In genomic region chrX:70134116-70134477, GRCh38 we compare ENCODE assay signal across 8 cellular contexts. TPM values are rescaled to one million over a fixed set of nuclear protein-coding genes. Genes with fewer than 3 reads are reported as not detected.
DNase-seq lines count a peak whose midpoint lies in the region; ATAC-seq and TF ChIP-seq lines count a peak whose summit lies in the region.

No MANE protein-coding gene starts in this region.

- TF ChIP-seq CTCF in SK-N-SH (IDR thresholded peaks at IDR 0.05) = no peak
- no peak for TF ChIP-seq CTCF in neutrophil (IDR thresholded peaks at IDR 0.05)

- H3K4me2 ChIP-seq in SK-N-SH = peak overlapping the region; percentile 76

- H3K9me2 ChIP-seq in SK-N-SH = no peaks in the 10 kb centered on the region

- DNase-seq in SK-N-SH (no peak), RKO (ENCODE audit: low spot score) (peak; percentile 19), inferior parietal cortex (ENCODE audit: extremely low spot score) (no peak)

- H3K4me3 ChIP-seq in SK-N-SH (ENCODE audit: low read depth in 2 of 2, low read length in 1 of 2) (peak overlapping the region; percentile 68 to 75), esophagus (ENCODE audit: low read depth in 1 of 2, low read length in 2 of 2) (peak overlapping the region; percentile 51 to 59), neutrophil (ENCODE audit: low read depth in 1 of 2, low read length in 1 of 2) (peak overlapping the region; percentile 72 to 86)

- 8% methylated on average over 12 of the region's 12 CpGs for WGBS in SK-N-SH (ENCODE audit: low lambda C conversion rate)
- 3 to 26% methylated on average over 11 to 12 of the region's 12 CpGs for WGBS in esophagus, 2 donors

- H4K20me1 ChIP-seq in SK-N-SH (ENCODE audit: insufficient read depth) = 0 out of 2 replicates have a peak, but pooled peaks cover 3% of the 10 kb centered on the region

- TF ChIP-seq EP300 in SK-N-SH (IDR thresholded peaks at IDR 0.05; ENCODE audit: borderline replicate concordance in 1 of 2, low read depth in 1 of 2, low read length in 1 of 2) = no peak

- TF ChIP-seq RAD21 in SK-N-SH (IDR thresholded peaks at IDR 0.05; ENCODE audit: low read length) = no peak

- peak overlapping the region; percentile 97 for H3K9ac ChIP-seq in SK-N-SH

- POLR2A ChIA-PET in SK-N-SH (lab: Yijun Ruan, JAX) = no interaction called here

- no peak for ATAC-seq in SK-N-SH treated with all-trans-retinoic acid at 6 μM for 48 hours
- peak; percentile 22 for ATAC-seq in HG02852 (IDR thresholded peaks at IDR 0.05; ENCODE audit: unreplicated experiment)
- ATAC-seq in GM21576 (IDR thresholded peaks at IDR 0.05; ENCODE audit: unreplicated experiment) = no peak

- CTCF ChIA-PET in SK-N-SH (lab: Yijun Ruan, JAX) = interaction anchor here (0.7 to 3.0 kb wide), 6 partner anchors 8 to 631 kb away, joined by 3 to 12 read pairs (median 8); partner anchors contain the start of gene NALF2

- H3K27ac ChIP-seq in SK-N-SH (ENCODE audit: low read depth in 2 of 2, low read length in 1 of 2) (peak overlapping the region; percentile 52 to 97; a peak in 2 of 4 replicates), esophagus (ENCODE audit: low read depth in 2 of 2, low read length in 1 of 2) (peak overlapping the region; percentile 40 to 56), neutrophil (peak overlapping the region; percentile 90)

- peak overlapping the region; percentile 85; the same call in 1 of the 2 replicates for H2AFZ ChIP-seq in SK-N-SH (ENCODE audit: low read depth)

- peaks cover 0 to 9% of the 10 kb centered on the region in 2 experiments; a peak in 1 of 4 replicates for H3K4me1 ChIP-seq in SK-N-SH (ENCODE audit: control insufficient read depth in 1 of 2, insufficient read depth in 2 of 2, low read depth in 1 of 2, low read length in 1 of 2)
- H3K4me1 ChIP-seq in esophagus (ENCODE audit: control insufficient read depth in 2 of 2, insufficient read depth in 2 of 2, low read length in 1 of 2) = no peaks in the 10 kb centered on the region
- H3K4me1 ChIP-seq in neutrophil (ENCODE audit: control insufficient read depth in 1 of 2, insufficient read depth in 1 of 2, low read depth in 1 of 2, low read length in 1 of 2) = peaks cover 18 to 20% of the 10 kb centered on the region in 2 experiments

- H3K27me3 ChIP-seq in SK-N-SH (ENCODE audit: insufficient read depth) (no peaks in the 10 kb centered on the region), esophagus (ENCODE audit: control insufficient read depth in 1 of 2, insufficient read depth in 2 of 2, low read length in 2 of 2) (no peaks in the 10 kb centered on the region), neutrophil (no peaks in the 10 kb centered on the region)

- H3F3A ChIP-seq in SK-N-SH (replicated peaks; ENCODE audit: insufficient read depth) = no peaks in the 10 kb centered on the region

- H3K79me2 ChIP-seq in SK-N-SH (ENCODE audit: insufficient read depth) = peaks cover 28% of the 10 kb centered on the region

- H3K9me3 ChIP-seq in SK-N-SH (no peaks in the 10 kb centered on the region), esophagus (ENCODE audit: control insufficient read depth in 2 of 2, insufficient read depth in 1 of 2, low read depth in 1 of 2, low read length in 1 of 2) (peaks cover 0 to 3% of the 10 kb centered on the region in 2 donors), neutrophil (no peaks in the 10 kb centered on the region)

- H3K36me3 ChIP-seq in SK-N-SH (replicated peaks in 1 of 2; ENCODE audit: control insufficient read depth in 1 of 2, insufficient read depth in 2 of 2, low read length in 1 of 2) = peaks cover 12 to 14% of the 10 kb centered on the region in 2 experiments
- H3K36me3 ChIP-seq in esophagus (ENCODE audit: control insufficient read depth in 2 of 2, insufficient read depth in 2 of 2, low read length in 1 of 2) = no peaks in the 10 kb centered on the region
- H3K36me3 ChIP-seq in neutrophil = no peaks in the 10 kb centered on the region

TF ChIP-seq in SK-N-SH, 30 proteins besides CTCF, POLR2A, EP300 and RAD21:
- TF ChIP-seq FOSL2 (IDR thresholded peaks at IDR 0.05; ENCODE audit: borderline replicate concordance, low read depth) (no peak), YY1 (IDR thresholded peaks at IDR 0.05; ENCODE audit: low read depth) (peak; percentile 11; the same call in 1 of the 2 replicates)

TF ChIP-seq in SK-N-SH treated with all-trans-retinoic acid at 6 μM for 48 hours, 23 proteins besides CTCF, POLR2A, EP300 and RAD21:
- TF ChIP-seq TOX (CRISPR knock-in tag; IDR thresholded peaks at IDR 0.05; ENCODE audit: borderline replicate concordance) (no peak), ISL1 (CRISPR knock-in tag; IDR thresholded peaks at IDR 0.05) (no peak), ARNTL (CRISPR knock-in tag; IDR thresholded peaks at IDR 0.05; ENCODE audit: borderline replicate concordance, low read depth) (no peak), ZC3H10 (CRISPR knock-in tag; IDR thresholded peaks at IDR 0.05) (no peak), PPARA (CRISPR knock-in tag; IDR thresholded peaks at IDR 0.05; ENCODE audit: borderline replicate concordance) (no peak), POU6F1 (CRISPR knock-in tag; IDR thresholded peaks at IDR 0.05; ENCODE audit: borderline replicate concordance, low read depth) (no peak), SNAI2 (CRISPR knock-in tag; IDR thresholded peaks at IDR 0.05) (no peak), ZFP3 (CRISPR knock-in tag; IDR thresholded peaks at IDR 0.05) (no peak), TCF4 (CRISPR knock-in tag; IDR thresholded peaks at IDR 0.05; ENCODE audit: borderline replicate concordance) (no peak), RARB (CRISPR knock-in tag; IDR thresholded peaks at IDR 0.05) (no peak), CSDC2 (CRISPR knock-in tag; IDR thresholded peaks at IDR 0.05) (no peak), ZFP30 (CRISPR knock-in tag; IDR thresholded peaks at IDR 0.05) (no peak), CREB5 (CRISPR knock-in tag; IDR thresholded peaks at IDR 0.05; ENCODE audit: low read depth) (no peak), CSRNP3 (CRISPR knock-in tag; IDR thresholded peaks at IDR 0.05) (no peak), ESRRG (CRISPR knock-in tag; IDR thresholded peaks at IDR 0.05) (no peak), ZNF70 (CRISPR knock-in tag; IDR thresholded peaks at IDR 0.05) (no peak), PATZ1 (CRISPR knock-in tag; IDR thresholded peaks at IDR 0.05; ENCODE audit: borderline replicate concordance) (no peak)
TF ChIP-seq in SK-N-SH treated with all-trans-retinoic acid at 6 μM for 48 hours: peak in this region for 0.

RNA-seq across cellular contexts. Expression of gene IGBP1, which starts 0.8 kb away (rescaled TPM):
- polyA plus RNA-seq in SK-N-SH (2012; rRNA removed) (49.4 and 59.9 TPM in 2 replicates), esophagus (10 to 100 TPM; 25.2 to 45.4 TPM)
- 65.0 and 69.9 TPM in 2 replicates for polyA plus RNA-seq in SK-N-SH (2012; cell fraction: cytosol; rRNA removed)
- polyA plus RNA-seq in SK-N-SH (2012; cell fraction: nucleus; rRNA removed) = 30.5 and 35.2 TPM in 2 replicates

RNA-seq across cellular contexts. Expression of gene DGAT2L6, which starts 43.2 kb away (rescaled TPM):
- 0.05 TPM in 1 of 2 replicates, not detected in the other for polyA plus RNA-seq in SK-N-SH (2012; rRNA removed)
- polyA plus RNA-seq in SK-N-SH (2012; cell fraction: cytosol; rRNA removed) = not detected in 2 replicates
- not detected in 2 replicates for polyA plus RNA-seq in SK-N-SH (2012; cell fraction: nucleus; rRNA removed)
- not detected for polyA plus RNA-seq in esophagus
